Comparison of ENCODE assay signal across 8 cellular contexts in genomic region chr15:66946578-66947164, GRCh38.
DNase-seq lines count a peak whose midpoint lies in the region; ATAC-seq and TF ChIP-seq lines count a peak whose summit lies in the region.

No MANE protein-coding gene starts in this region.

- H3K36me3 Mint-ChIP-seq in activated CD4-positive, alpha-beta T cell treated with anti-CD3 and anti-CD28 coated beads for 36 hours (ENCODE audit: low read depth) = no peaks in the 10 kb centered on the region

- H3K27ac ChIP-seq in liver (ENCODE audit: low read depth in 1 of 2, low read length in 2 of 2) = no peak overlapping the region

- H3K9me3 ChIP-seq in liver (ENCODE audit: control insufficient read depth in 4 of 4, low read length in 3 of 4) = no peaks in the 10 kb centered on the region

- CTCF ChIA-PET in activated CD4-positive, alpha-beta T cell treated with anti-CD3 and anti-CD28 coated beads for 36 hours (lab: Charles Lee) = interaction anchor here (0.6 to 2.7 kb wide), 35 partner anchors 8 to 916 kb away, joined by 3 to 45 read pairs (median 4); partner anchors contain the start of genes AAGAB and IQCH

- H3K4me1 ChIP-seq in liver (ENCODE audit: control insufficient read depth in 4 of 4, insufficient read depth in 4 of 4, low read length in 3 of 4) = peaks cover 0 to 5% (median 2%) of the 10 kb centered on the region in 4 donors

- H3K27ac Mint-ChIP-seq in activated CD4-positive, alpha-beta T cell treated with anti-CD3 and anti-CD28 coated beads for 36 hours = no peak overlapping the region

- H3K4me1 Mint-ChIP-seq in activated CD4-positive, alpha-beta T cell treated with anti-CD3 and anti-CD28 coated beads for 36 hours = peaks cover 3% of the 10 kb centered on the region

- no peaks in the 10 kb centered on the region for H3K27me3 ChIP-seq in liver (ENCODE audit: control insufficient read depth in 4 of 4, insufficient read depth in 4 of 4, low read length in 3 of 4)

- no peak overlapping the region for H3K9ac ChIP-seq in liver (ENCODE audit: low read depth in 1 of 2, low read length in 2 of 2)

- POLR2A ChIA-PET in activated CD4-positive, alpha-beta T cell treated with anti-CD3 and anti-CD28 coated beads for 36 hours (lab: Charles Lee) = interaction anchor here (0.7 to 0.8 kb wide), 2 partner anchors 16 to 63 kb away, joined by 4 to 6 read pairs; no protein-coding TSS in a partner anchor

- WGBS in liver = 30% methylated on average over 12 of the region's 12 CpGs

- peak; percentile 70 for ATAC-seq in activated CD4-positive, alpha-beta T cell treated with anti-CD3 and anti-CD28 coated beads for 36 hours
- no peak for ATAC-seq in HG03045 (IDR thresholded peaks at IDR 0.05; ENCODE audit: unreplicated experiment)

- DNase-seq in A172 (ENCODE audit: low spot score) (peak; percentile 75), GM13976 (ENCODE audit: low spot score) (peak; percentile 86), NCI-H345 (lab: John Stamatoyannopoulos, UW) (peak; percentile 43), choroid plexus epithelial cell (ENCODE audit: low read depth) (peak; percentile 81)
- peak; percentile 85 for DNase-seq in activated CD4-positive, alpha-beta T cell treated with anti-CD3 and anti-CD28 coated beads for 36 hours
- peak; percentile 70 for DNase-seq in stimulated activated CD8-positive, alpha-beta memory T cell treated with anti-CD3 and anti-CD28 coated beads, Interleukin-12 subunit alpha, Interleukin-12 subunit beta, amount 100 ng/mL, for 1 hour (ENCODE audit: low read depth)

- in situ Hi-C loops in GM13976 (cut with MboI; ENCODE audit: low sequenced_read_pairs, unreplicated experiment) = loop anchor here (5.0 to 25.0 kb wide), 3 partner anchors 356 to 891 kb away; partner anchors contain the start of genes RNU6-1 and SKOR1

- peak; percentile 97 to 98 for TF ChIP-seq RAD21 in liver (IDR thresholded peaks at IDR 0.05)

- H3K4me3 Mint-ChIP-seq in activated CD4-positive, alpha-beta T cell treated with anti-CD3 and anti-CD28 coated beads for 36 hours = no peak overlapping the region

- H3K4me3 ChIP-seq in choroid plexus epithelial cell (ENCODE audit: low read depth, low read length) = no peak overlapping the region
- no peak overlapping the region for H3K4me3 ChIP-seq in liver (ENCODE audit: low read depth in 1 of 3, low read length in 3 of 3)

- peak; percentile 82 for TF ChIP-seq CTCF in GM13976 (IDR thresholded peaks at IDR 0.05; ENCODE audit: borderline replicate concordance, control extremely low read depth, extremely low read depth, insufficient read depth, missing control alignments)
- peak; percentile 89 for TF ChIP-seq CTCF in choroid plexus epithelial cell (conservative IDR thresholded peaks at IDR 0.05; ENCODE audit: low read depth, low read length)
- TF ChIP-seq CTCF in liver (IDR thresholded peaks at IDR 0.05; ENCODE audit: low read depth, low read length, missing input control) = peak; percentile 97

- no peaks in the 10 kb centered on the region for H3K27me3 Mint-ChIP-seq in activated CD4-positive, alpha-beta T cell treated with anti-CD3 and anti-CD28 coated beads for 36 hours

- H3K9me3 Mint-ChIP-seq in activated CD4-positive, alpha-beta T cell treated with anti-CD3 and anti-CD28 coated beads for 36 hours (ENCODE audit: low read depth) = no peaks in the 10 kb centered on the region

- intact Hi-C loops in activated CD4-positive, alpha-beta T cell treated with anti-CD3 and anti-CD28 coated beads for 36 hours (cut with DNase I, micrococcal nuclease) = loop anchor here (1.0 to 10.0 kb wide), 7 partner anchors 136 to 891 kb away; no protein-coding TSS in a partner anchor

- H3K36me3 ChIP-seq in liver (ENCODE audit: control insufficient read depth in 4 of 4, insufficient read depth in 3 of 4, low read depth in 1 of 4, low read length in 3 of 4) = no peaks in the 10 kb centered on the region

TF ChIP-seq in liver, 16 proteins besides CTCF, POLR2A, EP300 and RAD21:
- TF ChIP-seq FOXA2 (IDR thresholded peaks at IDR 0.05) (no peak), HNF4A (conservative IDR thresholded peaks at IDR 0.05) (peak in 1 of 2 donors; percentile 19)
TF ChIP-seq in liver: peak in this region for 1.
